Comparison of ENCODE assay signal across 8 cellular contexts in the genomic region with DNA sequence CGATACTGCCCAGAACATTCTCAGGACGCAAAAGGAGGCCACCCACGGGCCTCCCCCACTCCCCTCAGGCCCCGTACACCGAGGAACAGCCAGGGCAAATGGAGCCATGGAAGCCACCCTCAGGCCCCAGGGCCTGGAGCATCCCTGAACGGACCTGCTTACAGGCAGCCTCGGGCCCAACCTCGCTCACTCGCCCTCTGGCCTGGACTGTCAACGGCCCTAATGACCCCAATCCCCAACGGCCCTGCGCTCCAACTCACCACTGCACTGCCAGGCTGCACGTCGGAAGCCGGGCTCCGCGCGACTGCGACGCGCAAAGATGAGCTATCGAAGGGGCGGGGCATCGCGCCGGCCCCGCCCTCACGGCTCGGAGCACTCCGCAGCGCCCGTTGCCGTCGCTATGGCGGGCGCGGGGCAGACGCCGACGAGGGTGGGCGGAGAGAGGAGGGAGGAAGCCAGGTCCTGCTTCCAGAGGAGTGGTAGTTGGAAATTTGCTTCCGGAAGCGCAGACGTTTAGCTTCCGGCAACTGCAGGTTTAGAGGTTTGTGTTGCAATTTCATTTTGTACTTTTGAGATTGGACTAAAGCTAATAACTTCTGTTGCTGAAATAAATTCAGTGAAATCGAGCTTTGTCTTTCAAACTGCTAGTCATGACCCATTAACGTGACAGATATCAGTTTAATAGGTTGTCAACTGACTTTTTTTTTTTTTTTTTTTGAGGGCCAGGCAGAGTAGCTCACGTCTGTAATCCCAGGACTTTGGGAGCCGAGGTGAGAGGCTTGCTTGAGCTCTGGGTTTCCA. TPM values are rescaled to one million over a fixed set of nuclear protein-coding genes. Genes with fewer than 3 reads are reported as not detected.
A peak's percentile ranks its signal among the peaks of the same experiment; 100 is the strongest.
DNase-seq lines count a peak whose midpoint lies in the region; ATAC-seq and TF ChIP-seq lines count a peak whose summit lies in the region.

Gene SKIC8 (minus strand): TSS at position 308 of the 801 bp plus-strand sequence. CDS start 3,923 bp downstream, outside the sequence.

- ATAC-seq in GM18909 (IDR thresholded peaks at IDR 0.05; ENCODE audit: poor library complexity, unreplicated experiment), result peak; percentile 90
- peak; percentile 82 for ATAC-seq in HG03175 (IDR thresholded peaks at IDR 0.05; ENCODE audit: unreplicated experiment)

- H2AFZ ChIP-seq in mammary epithelial cell (ENCODE audit: low read depth, low read length), result peak within 1 kb of the TSS; percentile 98

- TSS peak; percentile 78 for BruUV-seq in mammary epithelial cell (replicated peaks; lab: Mats Ljungman, UMichigan)

- in situ Hi-C loops in mammary epithelial cell (cut with MboI; ENCODE audit: low sequenced_read_pairs in 2 of 2), result loop anchor here in 1 of 2 donors (25.0 kb wide), 1 partner anchor 413 kb away; no protein-coding TSS in a partner anchor

- WGBS in mammary epithelial cell (ENCODE audit: low coverage, missing lambda C conversion rate), result 1% methylated on average over 38 of the region's 49 CpGs

- no peaks in the 10 kb centered on the region for H4K20me1 ChIP-seq in mammary epithelial cell (ENCODE audit: insufficient read depth, low read length)

- peaks cover 0 to 8% (median 0%) of the 10 kb centered on the region in 3 donors for H3K27me3 Mint-ChIP-seq in immature natural killer cell (ENCODE audit: low read depth in 3 of 3)

- TF ChIP-seq CTCF in WI38 (IDR thresholded peaks at IDR 0.05; ENCODE audit: low read depth, low read length) (no peak), mammary epithelial cell (conservative IDR thresholded peaks at IDR 0.05 in 1 of 2, IDR thresholded peaks at IDR 0.05 in 1 of 2; ENCODE audit: extremely low read depth in 1 of 2, insufficient read depth in 1 of 2, low read depth in 1 of 2, low read length in 2 of 2) (peak in 1 of 2 donors; percentile 1)

- H3K4me3 ChIP-seq in WI38 (ENCODE audit: low read depth, low read length) (peak within 1 kb of the TSS; percentile 100), mammary epithelial cell (replicated peaks in 1 of 3; ENCODE audit: insufficient read depth in 1 of 3, low read depth in 2 of 3, low read length in 3 of 3) (peak within 1 kb of the TSS; percentile 84 to 97 (median 96))

- peak within 1 kb of the TSS; percentile 83 for H3K27ac ChIP-seq in mammary epithelial cell (ENCODE audit: insufficient read depth, low read depth, low read length)

- H3K27me3 ChIP-seq in mammary epithelial cell (ENCODE audit: insufficient read depth, low read length), result no peaks in the 10 kb centered on the region

- peak within 1 kb of the TSS; percentile 94 for H3K9ac ChIP-seq in mammary epithelial cell (ENCODE audit: insufficient read depth, low read length)

- H3K4me1 Mint-ChIP-seq in immature natural killer cell, result peaks cover 21 to 27% of the 10 kb centered on the region in 2 donors

- peaks cover 0 to 4% (median 0%) of the 10 kb centered on the region in 3 donors for H3K36me3 Mint-ChIP-seq in immature natural killer cell

- CTCF ChIA-PET in mammary epithelial cell (lab: Charles Lee; ENCODE audit: low non-redundant PET), result interaction anchor here (0.6 to 0.9 kb wide), 5 partner anchors 15 to 417 kb away, joined by 3 to 8 read pairs (median 4); no protein-coding TSS in a partner anchor

- H3K79me2 ChIP-seq in mammary epithelial cell (ENCODE audit: insufficient read depth, low read length), result peaks cover 35% of the 10 kb centered on the region

- H3K4me2 ChIP-seq in mammary epithelial cell (ENCODE audit: insufficient read depth, low read depth, low read length), result peak within 1 kb of the TSS; percentile 92

- peak within 1 kb of the TSS; percentile 98 to 99 (median 98) for H3K4me3 Mint-ChIP-seq in immature natural killer cell

- H3K4me1 ChIP-seq in mammary epithelial cell (ENCODE audit: insufficient read depth, low read length), result peaks cover 13% of the 10 kb centered on the region

- H3K9me3 ChIP-seq in mammary epithelial cell (replicated peaks; ENCODE audit: insufficient read depth, low read length), result no peaks in the 10 kb centered on the region

- dilution Hi-C loops in mammary epithelial cell (cut with HindIII; ENCODE audit: low sequenced_read_pairs), result no loop called here

- H3K9me3 Mint-ChIP-seq in immature natural killer cell, result no peaks in the 10 kb centered on the region

- no peaks in the 10 kb centered on the region for H3K36me3 ChIP-seq in mammary epithelial cell (ENCODE audit: insufficient read depth, low read length)

- DNase-seq in AG08396 (ENCODE audit: low spot score) (peak; percentile 97), NCI-H2227 (lab: John Stamatoyannopoulos, UW; ENCODE audit: unreplicated experiment) (peak; percentile 95), mammary epithelial cell (peak; percentile 92), immature natural killer cell (peak; percentile 85 to 89 (median 88)), smooth muscle cell of the brain vasculature (ENCODE audit: low read depth, low spot score) (peak; percentile 80)

- peak within 1 kb of the TSS; percentile 90 to 97 (median 94) for H3K27ac Mint-ChIP-seq in immature natural killer cell

- intact Hi-C loops in mammary epithelial cell (cut with micrococcal nuclease), result no loop called here

RNA-seq across cellular contexts. Expression of gene SKIC8, which starts in this region (rescaled TPM):
- total RNA-seq in mammary epithelial cell, result 10 to 100 TPM; 41.3 to 62.2 TPM
- polyA plus RNA-seq in mammary epithelial cell (91.9 TPM), immature natural killer cell (100 to 1,000 TPM in 2 of 3 donors, 10 to 100 TPM in 1; 73.4 to 147 (median 105) TPM)
- 88.6 TPM for polyA minus RNA-seq in mammary epithelial cell

Comparison
In these comparisons a context has a peak if more than half of its experiments do, and no peak if none do; other contexts are left out.
1. Peak in every context shown above with its lines: DNase-seq, ATAC-seq, H3K4me3 ChIP-seq and H3K27ac ChIP-seq.